ENCODE assay signal across 15 cellular contexts in genomic region chr7:88396948-88397322, GRCh38.
DNase-seq lines count a peak whose midpoint lies in the region; ATAC-seq and TF ChIP-seq lines count a peak whose summit lies in the region.
"Had no signal": no experiment of that assay in that cellular context is flagged by ENCODE, and none has a peak within 500 bp of the region (broad histone marks: within the 10 kb centered on the region; RNA-seq: fewer than 3 reads in every experiment).

No MANE protein-coding gene starts in this region.

- POLR2A ChIA-PET in GM10248 (lab: Yijun Ruan, JAX), result no interaction called here

- no peak for TF ChIP-seq CTCF in VCaP (conservative IDR thresholded peaks at IDR 0.05)
- TF ChIP-seq CTCF in GM10248 (IDR thresholded peaks at IDR 0.05; ENCODE audit: control extremely low read depth, extremely low read depth, low read depth, missing control alignments), result no peak

- CTCF ChIA-PET in GM10248 (lab: Yijun Ruan, JAX), result interaction anchor here (1.0 kb wide), 1 partner anchor 269 kb away, joined by 3 read pairs; no protein-coding TSS in a partner anchor

- ATAC-seq in GM18858 (IDR thresholded peaks at IDR 0.05; ENCODE audit: unreplicated experiment) (peak; percentile 37), GM21447 (IDR thresholded peaks at IDR 0.05; ENCODE audit: unreplicated experiment) (peak; percentile 27), HG03039 (IDR thresholded peaks at IDR 0.05; ENCODE audit: unreplicated experiment) (peak; percentile 46)
- ATAC-seq: effector memory CD8-positive, alpha-beta T cell; psoas muscle had no signal

- peak overlapping the region; percentile 38; the same call in 1 of the 2 replicates for H3K27ac ChIP-seq in VCaP
- H3K27ac ChIP-seq: psoas muscle, suprapubic skin had no signal

- DNase-seq in GM10248 (ENCODE audit: extremely low spot score), result no peak
- no peak for DNase-seq in kidney tubule cell (ENCODE audit: low spot score)
- DNase-seq in NCI-H1436 (lab: John Stamatoyannopoulos, UW), result no peak
- no peak for DNase-seq in glomerular visceral epithelial cell (ENCODE audit: extremely low spot score)
- DNase-seq: aorta; effector memory CD8-positive, alpha-beta T cell; GDM1; H9; psoas muscle; stimulated activated CD4-positive, alpha-beta T cell treated with anti-CD3 and anti-CD28 coated beads, Interleukin-4, amount 100 ng/mL, for 24 hours had no signal
